Comparison of ENCODE assay signal across 13 cellular contexts in genomic region chr2:188333751-188334524, GRCh38. TPM values are rescaled to one million over a fixed set of nuclear protein-coding genes. Genes with fewer than 3 reads are reported as not detected.
A peak's percentile ranks its signal among the peaks of the same experiment; 100 is the strongest.
DNase-seq lines count a peak whose midpoint lies in the region; ATAC-seq, FAIRE-seq and TF ChIP-seq lines count a peak whose summit lies in the region.
"Had no signal": no experiment of that assay in that cellular context is flagged by ENCODE, and none has a peak within 500 bp of the region (broad histone marks: within the 10 kb centered on the region; RNA-seq: fewer than 3 reads in every experiment).

No MANE protein-coding gene starts in this region.

- TF ChIP-seq EP300 in ovary (IDR thresholded peaks at IDR 0.05), result no peak

- TF ChIP-seq POLR2A in ovary (IDR thresholded peaks at IDR 0.05), result no peak

- H3K4me1 ChIP-seq in heart right ventricle (peaks cover 0 to 30% (median 12%) of the 10 kb centered on the region in 9 donors), pancreas (peaks cover 0 to 11% (median 9%) of the 10 kb centered on the region in 3 donors), ovary (ENCODE audit: insufficient read depth) (no peaks in the 10 kb centered on the region), Caco-2 (no peaks in the 10 kb centered on the region)

- no peaks in the 10 kb centered on the region for H3K4me1 Mint-ChIP-seq in Caco-2 (ENCODE audit: low read depth, unreplicated experiment)

- POLR2A ChIA-PET in Caco-2 (lab: Charles Lee), result no interaction called here

- no peak for FAIRE-seq in pancreas (lab: Jason Lieb, UNC)

- TF ChIP-seq CTCF in WERI-Rb-1 (IDR thresholded peaks at IDR 0.05; ENCODE audit: low read depth, low read length), result no peak
- no peak for TF ChIP-seq CTCF in heart right ventricle (IDR thresholded peaks at IDR 0.05)
- no peak for TF ChIP-seq CTCF in pancreas (IDR thresholded peaks at IDR 0.05)
- TF ChIP-seq CTCF in ovary (IDR thresholded peaks at IDR 0.05), result no peak
- TF ChIP-seq CTCF in Caco-2 (IDR thresholded peaks at IDR 0.05; ENCODE audit: insufficient read depth in 1 of 2, low read depth in 1 of 2, low read length in 1 of 2, severe bottlenecking in 1 of 2, unreplicated experiment in 1 of 2), result no peak

- H3K27me3 ChIP-seq in WERI-Rb-1 (ENCODE audit: insufficient read depth, low read depth, severe bottlenecking) (no peaks in the 10 kb centered on the region), heart right ventricle (no peaks in the 10 kb centered on the region), pancreas (no peaks in the 10 kb centered on the region), ovary (no peaks in the 10 kb centered on the region), Caco-2 (replicated peaks; ENCODE audit: control insufficient read depth, insufficient read depth, low read length) (no peaks in the 10 kb centered on the region)

- no peaks in the 10 kb centered on the region for H3K36me3 Mint-ChIP-seq in Caco-2 (ENCODE audit: insufficient read depth, unreplicated experiment)

- H3K27me3 Mint-ChIP-seq in Caco-2 (ENCODE audit: insufficient read depth, unreplicated experiment), result no peaks in the 10 kb centered on the region

- peak; percentile 70 to 92 (median 90) for ATAC-seq in heart right ventricle
- peak; percentile 68 to 84 (median 80) for ATAC-seq in pancreas
- no peak for ATAC-seq in HG03565 (IDR thresholded peaks at IDR 0.05; ENCODE audit: unreplicated experiment)
- ATAC-seq: activated CD4-positive, CD25-positive, alpha-beta regulatory T cell treated with anti-CD3 and anti-CD28 coated beads, Interleukin-2, amount 50 U/mL, for 24 hours had no signal

- intact Hi-C loops in heart right ventricle (cut with DNase I) (loop anchor here in 3 of 10 donors (5.0 kb wide), 1 partner anchor 42 kb away; the partner anchor contains the start of gene GULP1 (in 3 of the 3)), pancreas (cut with DNase I) (no loop called here), ovary (cut with DNase I) (no loop called here), Caco-2 (cut with micrococcal nuclease; ENCODE audit: unreplicated experiment) (no loop called here)

- BruUV-seq in Caco-2 (replicated peaks; lab: Mats Ljungman, UMichigan), result no TSS peak

- no peak overlapping the region for H3K27ac Mint-ChIP-seq in Caco-2 (ENCODE audit: unreplicated experiment)

- 10 to 14% methylated on average over 5 of the region's 5 CpGs for WGBS in heart right ventricle, 2 donors
- WGBS in pancreas, 2 donors, result 18 to 25% methylated on average over 5 of the region's 5 CpGs
- WGBS in ovary, 3 donors, result 47 to 66% (median 58%) methylated on average over 5 of the region's 5 CpGs

- no peak overlapping the region for H3K4me3 Mint-ChIP-seq in Caco-2 (ENCODE audit: unreplicated experiment)

- H3K27ac ChIP-seq in WERI-Rb-1 (no peak overlapping the region), heart right ventricle (peak overlapping the region in 8 of 10 donors; percentile 27 to 64 (median 52)), pancreas (peak overlapping the region in 2 of 4 donors; percentile 39 to 45), ovary (no peak overlapping the region)

- no peak overlapping the region for H3K4me3 ChIP-seq in WERI-Rb-1 (ENCODE audit: low read depth, low read length)
- peak overlapping the region in 4 of 10 donors; percentile 16 to 20 (median 18) for H3K4me3 ChIP-seq in heart right ventricle
- H3K4me3 ChIP-seq in pancreas, result peak overlapping the region in 2 of 4 donors; percentile 2 to 6
- H3K4me3 ChIP-seq in ovary, result no peak overlapping the region
- H3K4me3 ChIP-seq in Caco-2 (ENCODE audit: low read depth, low read length), result no peak overlapping the region

- H3K36me3 ChIP-seq in WERI-Rb-1 (no peaks in the 10 kb centered on the region), heart right ventricle (no peaks in the 10 kb centered on the region), pancreas (no peaks in the 10 kb centered on the region), ovary (no peaks in the 10 kb centered on the region), Caco-2 (ENCODE audit: control insufficient read depth, insufficient read depth, low read length) (no peaks in the 10 kb centered on the region)

- CTCF ChIA-PET in Caco-2 (lab: Charles Lee), result no interaction called here

- DNase-seq in COLO829 (ENCODE audit: low spot score), result peak; percentile 91
- DNase-seq in WERI-Rb-1, result peak; percentile 59
- DNase-seq in heart right ventricle, result peak; percentile 17 to 40
- DNase-seq in pancreas, result no peak
- no peak for DNase-seq in ovary
- DNase-seq in Caco-2, result no peak
- no peak for DNase-seq in effector CD4-positive, alpha-beta T cell
- DNase-seq: activated naive CD4-positive, alpha-beta T cell treated with Interleukin-2 at 50 U/mL for 16 hours; NCI-H1092 treated with DMSO at 0.1 percent for 48 hours; stimulated activated CD4-positive, alpha-beta T cell treated with anti-CD3 and anti-CD28 coated beads, Interleukin-12 subunit alpha, Interleukin-12 subunit beta, amount 100 ng/mL, for 4 hours had no signal

- no peaks in the 10 kb centered on the region for H3K9me3 Mint-ChIP-seq in Caco-2 (ENCODE audit: unreplicated experiment)

- H3K9me3 ChIP-seq in WERI-Rb-1 (ENCODE audit: severe bottlenecking) (no peaks in the 10 kb centered on the region), heart right ventricle (no peaks in the 10 kb centered on the region), pancreas (no peaks in the 10 kb centered on the region), ovary (no peaks in the 10 kb centered on the region), Caco-2 (no peaks in the 10 kb centered on the region)

RNA-seq across cellular contexts. Expression of gene GULP1, which starts 42.3 kb away (rescaled TPM):
- 1 to 10 TPM; 2.0 to 6.0 (median 4.9) TPM for total RNA-seq in heart right ventricle
- polyA plus RNA-seq in heart right ventricle, result 1 to 10 TPM; 2.4 TPM
- total RNA-seq in pancreas, result 10 to 100 TPM; 11.6 to 35.7 (median 22.7) TPM
- 1 to 10 TPM; 5.4 to 6.5 TPM for polyA plus RNA-seq in pancreas
- 10 to 100 TPM; 41.7 to 57.7 (median 44.9) TPM for total RNA-seq in ovary
- 10 to 100 TPM; 22.3 to 24.5 TPM for polyA plus RNA-seq in ovary
- 32.4 and 33.0 TPM in 2 replicates for total RNA-seq in Caco-2 (2022)
- total RNA-seq: OCI-LY7 had no signal

Comparison
In these comparisons a context has a peak if more than half of its experiments do, and no peak if none do; other contexts are left out.
1. DNase-seq: peak in COLO829 (single experiment), WERI-Rb-1 (single experiment) and heart right ventricle (2 of 2); none in pancreas (0 of 6), ovary (0 of 5), Caco-2 (0 of 2) and effector CD4-positive, alpha-beta T cell (single experiment).
2. H3K27ac ChIP-seq: peak in heart right ventricle (8 of 10); none in WERI-Rb-1 (single experiment) and ovary (0 of 2).